In the genomic region with DNA sequence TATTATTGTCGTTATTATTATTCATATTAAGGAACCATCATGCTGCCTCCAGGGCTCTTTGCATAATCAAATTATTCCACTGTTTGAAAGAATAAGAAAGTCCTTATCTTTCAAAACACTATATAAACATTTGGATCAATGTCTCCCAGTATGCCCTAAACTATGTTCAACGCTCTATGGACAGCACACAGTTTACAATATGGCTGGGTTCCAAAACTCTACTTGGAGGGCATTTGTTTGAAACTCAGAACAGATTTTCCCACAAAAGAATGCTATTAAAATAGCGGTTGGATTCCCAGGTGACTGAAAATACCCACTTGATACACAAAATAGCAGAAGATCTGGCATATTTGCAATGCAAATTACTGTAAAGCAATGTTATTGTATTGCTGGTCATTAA, we compare ENCODE assay signal across 1 cellular context.
TF ChIP-seq lines count a peak whose summit lies in the region.

No MANE protein-coding gene starts in this region.

TF ChIP-seq in HepG2, 621 proteins besides CTCF, POLR2A, EP300 and RAD21:
- TF ChIP-seq HNRNPL (IDR thresholded peaks at IDR 0.05; ENCODE audit: low read depth, low read length) (no peak), NFIC (IDR thresholded peaks at IDR 0.05; ENCODE audit: low read length) (0 out of 2 replicates have a peak, but pooled peaks have one; percentile 27), TRIM24 (CRISPR knock-in tag; IDR thresholded peaks at IDR 0.05) (no peak), ZSCAN29 (CRISPR knock-in tag; conservative IDR thresholded peaks at IDR 0.05) (no peak), PHF5A (CRISPR knock-in tag; IDR thresholded peaks at IDR 0.05; ENCODE audit: low read depth, unreplicated experiment) (no peak)
- TF ChIP-seq, protein P1, sequence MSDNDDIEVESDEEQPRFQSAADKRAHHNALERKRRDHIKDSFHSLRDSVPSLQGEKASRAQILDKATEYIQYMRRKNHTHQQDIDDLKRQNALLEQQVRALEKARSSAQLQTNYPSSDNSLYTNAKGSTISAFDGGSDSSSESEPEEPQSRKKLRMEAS (IDR thresholded peaks at IDR 0.05): no peak
- TF ChIP-seq, protein P2, sequence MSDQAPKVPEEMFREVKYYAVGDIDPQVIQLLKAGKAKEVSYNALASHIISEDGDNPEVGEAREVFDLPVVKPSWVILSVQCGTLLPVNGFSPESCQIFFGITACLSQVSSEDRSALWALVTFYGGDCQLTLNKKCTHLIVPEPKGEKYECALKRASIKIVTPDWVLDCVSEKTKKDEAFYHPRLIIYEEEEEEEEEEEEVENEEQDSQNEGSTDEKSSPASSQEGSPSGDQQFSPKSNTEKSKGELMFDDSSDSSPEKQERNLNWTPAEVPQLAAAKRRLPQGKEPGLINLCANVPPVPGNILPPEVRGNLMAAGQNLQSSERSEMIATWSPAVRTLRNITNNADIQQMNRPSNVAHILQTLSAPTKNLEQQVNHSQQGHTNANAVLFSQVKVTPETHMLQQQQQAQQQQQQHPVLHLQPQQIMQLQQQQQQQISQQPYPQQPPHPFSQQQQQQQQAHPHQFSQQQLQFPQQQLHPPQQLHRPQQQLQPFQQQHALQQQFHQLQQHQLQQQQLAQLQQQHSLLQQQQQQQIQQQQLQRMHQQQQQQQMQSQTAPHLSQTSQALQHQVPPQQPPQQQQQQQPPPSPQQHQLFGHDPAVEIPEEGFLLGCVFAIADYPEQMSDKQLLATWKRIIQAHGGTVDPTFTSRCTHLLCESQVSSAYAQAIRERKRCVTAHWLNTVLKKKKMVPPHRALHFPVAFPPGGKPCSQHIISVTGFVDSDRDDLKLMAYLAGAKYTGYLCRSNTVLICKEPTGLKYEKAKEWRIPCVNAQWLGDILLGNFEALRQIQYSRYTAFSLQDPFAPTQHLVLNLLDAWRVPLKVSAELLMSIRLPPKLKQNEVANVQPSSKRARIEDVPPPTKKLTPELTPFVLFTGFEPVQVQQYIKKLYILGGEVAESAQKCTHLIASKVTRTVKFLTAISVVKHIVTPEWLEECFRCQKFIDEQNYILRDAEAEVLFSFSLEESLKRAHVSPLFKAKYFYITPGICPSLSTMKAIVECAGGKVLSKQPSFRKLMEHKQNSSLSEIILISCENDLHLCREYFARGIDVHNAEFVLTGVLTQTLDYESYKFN (CRISPR knock-in tag; conservative IDR thresholded peaks at IDR 0.05): 0 out of 2 replicates have a peak, but pooled peaks have one; percentile 21
- TF ChIP-seq, protein P3, sequence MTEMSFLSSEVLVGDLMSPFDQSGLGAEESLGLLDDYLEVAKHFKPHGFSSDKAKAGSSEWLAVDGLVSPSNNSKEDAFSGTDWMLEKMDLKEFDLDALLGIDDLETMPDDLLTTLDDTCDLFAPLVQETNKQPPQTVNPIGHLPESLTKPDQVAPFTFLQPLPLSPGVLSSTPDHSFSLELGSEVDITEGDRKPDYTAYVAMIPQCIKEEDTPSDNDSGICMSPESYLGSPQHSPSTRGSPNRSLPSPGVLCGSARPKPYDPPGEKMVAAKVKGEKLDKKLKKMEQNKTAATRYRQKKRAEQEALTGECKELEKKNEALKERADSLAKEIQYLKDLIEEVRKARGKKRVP (CRISPR knock-in tag; IDR thresholded peaks at IDR 0.05): no peak
- TF ChIP-seq, protein P4, sequence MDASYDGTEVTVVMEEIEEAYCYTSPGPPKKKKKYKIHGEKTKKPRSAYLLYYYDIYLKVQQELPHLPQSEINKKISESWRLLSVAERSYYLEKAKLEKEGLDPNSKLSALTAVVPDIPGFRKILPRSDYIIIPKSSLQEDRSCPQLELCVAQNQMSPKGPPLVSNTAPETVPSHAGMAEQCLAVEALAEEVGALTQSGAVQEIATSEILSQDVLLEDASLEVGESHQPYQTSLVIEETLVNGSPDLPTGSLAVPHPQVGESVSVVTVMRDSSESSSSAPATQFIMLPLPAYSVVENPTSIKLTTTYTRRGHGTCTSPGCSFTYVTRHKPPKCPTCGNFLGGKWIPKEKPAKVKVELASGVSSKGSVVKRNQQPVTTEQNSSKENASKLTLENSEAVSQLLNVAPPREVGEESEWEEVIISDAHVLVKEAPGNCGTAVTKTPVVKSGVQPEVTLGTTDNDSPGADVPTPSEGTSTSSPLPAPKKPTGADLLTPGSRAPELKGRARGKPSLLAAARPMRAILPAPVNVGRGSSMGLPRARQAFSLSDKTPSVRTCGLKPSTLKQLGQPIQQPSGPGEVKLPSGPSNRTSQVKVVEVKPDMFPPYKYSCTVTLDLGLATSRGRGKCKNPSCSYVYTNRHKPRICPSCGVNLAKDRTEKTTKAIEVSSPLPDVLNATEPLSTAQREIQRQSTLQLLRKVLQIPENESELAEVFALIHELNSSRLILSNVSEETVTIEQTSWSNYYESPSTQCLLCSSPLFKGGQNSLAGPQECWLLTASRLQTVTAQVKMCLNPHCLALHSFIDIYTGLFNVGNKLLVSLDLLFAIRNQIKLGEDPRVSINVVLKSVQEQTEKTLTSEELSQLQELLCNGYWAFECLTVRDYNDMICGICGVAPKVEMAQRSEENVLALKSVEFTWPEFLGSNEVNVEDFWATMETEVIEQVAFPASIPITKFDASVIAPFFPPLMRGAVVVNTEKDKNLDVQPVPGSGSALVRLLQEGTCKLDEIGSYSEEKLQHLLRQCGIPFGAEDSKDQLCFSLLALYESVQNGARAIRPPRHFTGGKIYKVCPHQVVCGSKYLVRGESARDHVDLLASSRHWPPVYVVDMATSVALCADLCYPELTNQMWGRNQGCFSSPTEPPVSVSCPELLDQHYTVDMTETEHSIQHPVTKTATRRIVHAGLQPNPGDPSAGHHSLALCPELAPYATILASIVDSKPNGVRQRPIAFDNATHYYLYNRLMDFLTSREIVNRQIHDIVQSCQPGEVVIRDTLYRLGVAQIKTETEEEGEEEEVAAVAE (CRISPR knock-in tag; IDR thresholded peaks at IDR 0.05; ENCODE audit: borderline replicate concordance): no peak
